13 cellular contexts compared by ENCODE assay signal in genomic region chr10:31702005-31702404, GRCh38.
DNase-seq lines count a peak whose midpoint lies in the region; ATAC-seq and TF ChIP-seq lines count a peak whose summit lies in the region.
"Had no signal": no experiment of that assay in that cellular context is flagged by ENCODE, and none has a peak within 500 bp of the region (broad histone marks: within the 10 kb centered on the region; RNA-seq: fewer than 3 reads in every experiment).

No MANE protein-coding gene starts in this region.

- TF ChIP-seq CTCF in gastrocnemius medialis (IDR thresholded peaks at IDR 0.05 in 4 of 5, conservative IDR thresholded peaks at IDR 0.05 in 1 of 5) = no peak

- H3K27me3 ChIP-seq in duodenal mucosa (ENCODE audit: control insufficient read depth in 1 of 2, insufficient read depth in 2 of 2, low read length in 2 of 2) (no peaks in the 10 kb centered on the region), gastrocnemius medialis (no peaks in the 10 kb centered on the region)

- in situ Hi-C loops in KBM-7 (cut with MboI; ENCODE audit: low pct_unique_long_range_greater_than_20kb, low sequenced_read_pairs) = no loop called here
- in situ Hi-C loops in gastrocnemius medialis (cut with MboI; ENCODE audit: low sequenced_read_pairs in 4 of 4) = loop anchor here in 2 of 4 donors (5.0 to 10.0 kb wide), 2 partner anchors 105 to 113 kb away; no protein-coding TSS in a partner anchor

- ATAC-seq in gastrocnemius medialis (no peak), SK-N-SH treated with all-trans-retinoic acid at 6 μM for 48 hours (no peak), sciatic nerve (no peak), GM18498 (IDR thresholded peaks at IDR 0.05; ENCODE audit: unreplicated experiment) (no peak), GM18867 (IDR thresholded peaks at IDR 0.05; ENCODE audit: unreplicated experiment) (no peak)
- ATAC-seq: activated CD8-positive, alpha-beta memory T cell treated with anti-CD3 and anti-CD28 coated beads, Interleukin-2, amount 10 ng/mL, durations not matched to agents 7 days and 5 days had no signal

- H3K4me1 ChIP-seq in duodenal mucosa (ENCODE audit: control insufficient read depth in 1 of 2, insufficient read depth in 2 of 2, low read length in 2 of 2) = peaks cover 13% of the 10 kb centered on the region in 2 donors
- peaks cover 41 to 57% of the 10 kb centered on the region in 2 donors for H3K4me1 ChIP-seq in gastrocnemius medialis

- H3K27ac ChIP-seq in duodenal mucosa (ENCODE audit: low read depth, low read length) (peak overlapping the region; percentile 36), gastrocnemius medialis (peak overlapping the region in 3 of 4 donors; percentile 81 to 85 (median 82))

- TF ChIP-seq POLR2A in gastrocnemius medialis (IDR thresholded peaks at IDR 0.05) = no peak

- no peaks in the 10 kb centered on the region for H3K9me3 ChIP-seq in duodenal mucosa (ENCODE audit: control insufficient read depth in 1 of 2, low read length in 2 of 2)
- no peaks in the 10 kb centered on the region for H3K9me3 ChIP-seq in gastrocnemius medialis

- H3K36me3 ChIP-seq in duodenal mucosa (ENCODE audit: control insufficient read depth in 1 of 2, insufficient read depth in 2 of 2, low read length in 2 of 2) = no peaks in the 10 kb centered on the region
- no peaks in the 10 kb centered on the region for H3K36me3 ChIP-seq in gastrocnemius medialis

- H3K9ac ChIP-seq in duodenal mucosa (ENCODE audit: low read depth in 1 of 2, low read length in 2 of 2) = no peak overlapping the region

- H3K4me3 ChIP-seq in duodenal mucosa (ENCODE audit: low read depth in 1 of 2, low read length in 2 of 2) (no peak overlapping the region), gastrocnemius medialis (no peak overlapping the region)

- intact Hi-C loops in gastrocnemius medialis (cut with DNase I; ENCODE audit: low total_unique reads) (loop anchor here (10.0 kb wide), 1 partner anchor 917 kb away; no protein-coding TSS in a partner anchor), sciatic nerve (cut with DNase I) (no loop called here)

- peak; percentile 79 for DNase-seq in CD1c-positive myeloid dendritic cell (ENCODE audit: extremely low spot score)
- DNase-seq in KBM-7 = peak; percentile 82
- no peak for DNase-seq in gastrocnemius medialis
- no peak for DNase-seq in sciatic nerve (ENCODE audit: low spot score)
- DNase-seq: activated CD8-positive, alpha-beta memory T cell treated with anti-CD3 and anti-CD28 coated beads, Interleukin-2, amount 10 ng/mL, durations not matched to agents 7 days and 5 days; activated naive CD8-positive, alpha-beta T cell treated with anti-CD3 and anti-CD28 coated beads, Interleukin-2, amount 10 ng/mL, durations not matched to agents 7 days and 5 days; DMS153; NCI-H1092; NCI-H510A treated with DMSO at 0.1 percent for 48 hours had no signal

TF ChIP-seq in SK-N-SH treated with all-trans-retinoic acid at 6 μM for 48 hours, 23 proteins besides CTCF, POLR2A, EP300 and RAD21:
- TF ChIP-seq RARB (CRISPR knock-in tag; IDR thresholded peaks at IDR 0.05) (no peak), OSR1 (CRISPR knock-in tag; IDR thresholded peaks at IDR 0.05) (no peak), PATZ1 (CRISPR knock-in tag; IDR thresholded peaks at IDR 0.05; ENCODE audit: borderline replicate concordance) (no peak), TOX (CRISPR knock-in tag; IDR thresholded peaks at IDR 0.05; ENCODE audit: borderline replicate concordance) (no peak), CSRNP3 (CRISPR knock-in tag; IDR thresholded peaks at IDR 0.05) (no peak), TSHZ2 (CRISPR knock-in tag; IDR thresholded peaks at IDR 0.05) (no peak), ZNF8 (CRISPR knock-in tag; IDR thresholded peaks at IDR 0.05) (no peak), CSDC2 (CRISPR knock-in tag; IDR thresholded peaks at IDR 0.05) (no peak), BACH2 (CRISPR knock-in tag; IDR thresholded peaks at IDR 0.05; ENCODE audit: borderline replicate concordance) (no peak), ZFP3 (CRISPR knock-in tag; IDR thresholded peaks at IDR 0.05) (no peak), ZNF70 (CRISPR knock-in tag; IDR thresholded peaks at IDR 0.05) (no peak), POU6F1 (CRISPR knock-in tag; IDR thresholded peaks at IDR 0.05; ENCODE audit: borderline replicate concordance, low read depth) (no peak), ESRRG (CRISPR knock-in tag; IDR thresholded peaks at IDR 0.05) (no peak), ZC3H10 (CRISPR knock-in tag; IDR thresholded peaks at IDR 0.05) (no peak), ZFP30 (CRISPR knock-in tag; IDR thresholded peaks at IDR 0.05) (no peak), ISL1 (CRISPR knock-in tag; IDR thresholded peaks at IDR 0.05) (no peak), TCF4 (CRISPR knock-in tag; IDR thresholded peaks at IDR 0.05; ENCODE audit: borderline replicate concordance) (no peak)

Comparison
In these comparisons a context has a peak if more than half of its experiments do, and no peak if none do; other contexts are left out.
1. DNase-seq: peak in CD1c-positive myeloid dendritic cell (single experiment) and KBM-7 (single experiment); none in gastrocnemius medialis (0 of 2) and sciatic nerve (single experiment).